Comparison of ENCODE assay signal across 21 cellular contexts in genomic region chr16:13542284-13542683, GRCh38.
"Had no signal": no experiment of that assay in that cellular context is flagged by ENCODE, and none has a peak within 500 bp of the region (broad histone marks: within the 10 kb centered on the region; RNA-seq: fewer than 3 reads in every experiment).

No MANE protein-coding gene starts in this region.

- H3K4me1 ChIP-seq: adrenal gland, SJSA1 had no signal

- ATAC-seq: activated CD4-positive, CD25-positive, alpha-beta regulatory T cell treated with anti-CD3 and anti-CD28 coated beads, Interleukin-2, amount 50 U/mL, for 24 hours; activated CD8-positive, alpha-beta T cell treated with anti-CD3 and anti-CD28 coated beads, Interleukin-2, amount 10 ng/mL, durations not matched to agents 7 days and 5 days; SK-N-SH treated with all-trans-retinoic acid at 6 μM for 48 hours had no signal

- H3K4me3 ChIP-seq: adrenal gland, SJSA1 had no signal

- H3K36me3 ChIP-seq: adrenal gland, SJSA1 had no signal

- H3K27me3 ChIP-seq: adrenal gland, SJSA1 had no signal

- DNase-seq: activated CD4-positive, alpha-beta T cell treated with anti-CD3 and anti-CD28 coated beads for 48 hours; activated CD4-positive, alpha-beta T cell treated with anti-CD3 and anti-CD28 coated beads, Interleukin-2, amount 50 U/mL, for 4 hours; activated CD8-positive, alpha-beta memory T cell treated with anti-CD3 and anti-CD28 coated beads, Interleukin-2, amount 50 U/mL, for 48 hours; activated CD8-positive, alpha-beta T cell treated with anti-CD3 and anti-CD28 coated beads, Interleukin-2, amount 10 ng/mL, durations not matched to agents 7 days and 5 days; activated naive CD4-positive, alpha-beta T cell treated with anti-CD3 and anti-CD28 coated beads, Interleukin-2, amount 50 U/mL, for 16 hours; activated naive CD8-positive, alpha-beta T cell treated with anti-CD3 and anti-CD28 coated beads, Interleukin-2, amount 10 ng/mL, durations not matched to agents 7 days and 5 days; activated T-cell treated with anti-CD3 and anti-CD28 coated beads, Interleukin-2, amount 50 U/mL, for 1 hour; adrenal gland; anterior cingulate cortex; NCI-H1048; NCI-H1417; NCI-H1694; NCI-H2029; NCI-H345; NCI-H510A; NCI-H526 treated with DMSO at 0.1 percent for 48 hours; NCI-H82; SHP77 had no signal

- H3K27ac ChIP-seq: adrenal gland, SJSA1 had no signal

- H3K9me3 ChIP-seq: adrenal gland, SJSA1 had no signal
